In genomic region chr11:9530901-9531625, GRCh38 we compare ENCODE assay signal across 19 cellular contexts. TPM values are rescaled to one million over a fixed set of nuclear protein-coding genes. Genes with fewer than 3 reads are reported as not detected.
DNase-seq lines count a peak whose midpoint lies in the region; ATAC-seq and TF ChIP-seq lines count a peak whose summit lies in the region.
"Had no signal": no experiment of that assay in that cellular context is flagged by ENCODE, and none has a peak within 500 bp of the region (broad histone marks: within the 10 kb centered on the region; RNA-seq: fewer than 3 reads in every experiment).

No MANE protein-coding gene starts in this region.

- H2BK15ac ChIP-seq in neuronal stem cell (ENCODE audit: low read length): peak overlapping the region; percentile 91

- H3K9me3 Mint-ChIP-seq in Caco-2 (ENCODE audit: unreplicated experiment): no peaks in the 10 kb centered on the region
- H3K9me3 Mint-ChIP-seq: T-helper 1 cell treated with Interleukin-12 subunit alpha and Interleukin-12 subunit beta and Interleukin-4 antibody, amounts not matched to agents 30 μg/mL and 1 μg/mL, for 36 hours had no signal

- no peaks in the 10 kb centered on the region for H3K79me2 ChIP-seq in hepatocyte

- no peak overlapping the region for H2AFZ ChIP-seq in hepatocyte
- no peak overlapping the region for H2AFZ ChIP-seq in neuronal stem cell (ENCODE audit: low read length)

- H3K4me3 ChIP-seq in Caco-2 (ENCODE audit: low read depth, low read length) (no peak overlapping the region), Panc1 (ENCODE audit: low read depth in 2 of 2, low read length in 2 of 2) (no peak overlapping the region), hepatocyte (no peak overlapping the region), neuronal stem cell (ENCODE audit: low read length in 2 of 2) (no peak overlapping the region), tibial nerve (no peak overlapping the region)
- H3K4me3 ChIP-seq: ascending aorta had no signal

- peak overlapping the region; percentile 3 for H3K9ac ChIP-seq in neuronal stem cell (ENCODE audit: low read depth, low read length, poor library complexity)

- H4K91ac ChIP-seq in neuronal stem cell (ENCODE audit: low read depth, low read length, poor library complexity): no peak overlapping the region

- no peak overlapping the region for H2BK120ac ChIP-seq in neuronal stem cell (ENCODE audit: low read depth, low read length)

- H2BK5ac ChIP-seq in neuronal stem cell (ENCODE audit: low read length): no peak overlapping the region

- H2AK5ac ChIP-seq in neuronal stem cell (ENCODE audit: low read depth, low read length): peak overlapping the region; percentile 6

- H3K9me3 ChIP-seq in Caco-2 (no peaks in the 10 kb centered on the region), Panc1 (ENCODE audit: control insufficient read depth, insufficient read depth, low read depth, low read length) (no peaks in the 10 kb centered on the region), hepatocyte (ENCODE audit: low read depth) (no peaks in the 10 kb centered on the region), neuronal stem cell (replicated peaks in 1 of 2; ENCODE audit: control insufficient read depth in 2 of 2, insufficient read depth in 1 of 2, low read depth in 1 of 2, low read length in 2 of 2) (no peaks in the 10 kb centered on the region), tibial nerve (no peaks in the 10 kb centered on the region)
- H3K9me3 ChIP-seq: ascending aorta had no signal

- no peaks in the 10 kb centered on the region for H3K27me3 Mint-ChIP-seq in Caco-2 (ENCODE audit: insufficient read depth, unreplicated experiment)
- H3K27me3 Mint-ChIP-seq: activated CD8-positive, alpha-beta memory T cell treated with anti-CD3 and anti-CD28 coated beads, Interleukin-2, amount 10 ng/mL, durations not matched to agents 7 days and 5 days had no signal

- H3K27ac ChIP-seq in Panc1 (ENCODE audit: low read length): no peak overlapping the region
- peak overlapping the region; percentile 86 for H3K27ac ChIP-seq in hepatocyte
- no peak overlapping the region for H3K27ac ChIP-seq in neuronal stem cell (replicated peaks; ENCODE audit: low read length)
- no peak overlapping the region for H3K27ac ChIP-seq in tibial nerve
- H3K27ac ChIP-seq: ascending aorta had no signal

- H3K4me1 ChIP-seq in Caco-2 (peaks cover 64% of the 10 kb centered on the region), Panc1 (ENCODE audit: control insufficient read depth, insufficient read depth, low read length) (peaks cover 49% of the 10 kb centered on the region), hepatocyte (ENCODE audit: insufficient read depth) (peaks cover 44% of the 10 kb centered on the region), neuronal stem cell (ENCODE audit: control insufficient read depth in 2 of 2, insufficient read depth in 1 of 2, low read depth in 1 of 2, low read length in 2 of 2) (peaks cover 14 to 20% of the 10 kb centered on the region in 2 donors), tibial nerve (peaks cover 0 to 38% (median 14%) of the 10 kb centered on the region in 4 donors)

- no peak overlapping the region for H3K4me3 Mint-ChIP-seq in Caco-2 (ENCODE audit: unreplicated experiment)
- H3K4me3 Mint-ChIP-seq: activated CD8-positive, alpha-beta memory T cell treated with anti-CD3 and anti-CD28 coated beads, Interleukin-2, amount 10 ng/mL, durations not matched to agents 7 days and 5 days; T-helper 1 cell treated with Interleukin-12 subunit alpha and Interleukin-12 subunit beta and Interleukin-4 antibody, amounts not matched to agents 30 μg/mL and 1 μg/mL, for 36 hours had no signal

- ATAC-seq in Panc1: peak; percentile 32
- ATAC-seq in GM21381 (IDR thresholded peaks at IDR 0.05; ENCODE audit: unreplicated experiment): no peak
- ATAC-seq: activated CD8-positive, alpha-beta memory T cell treated with anti-CD3 and anti-CD28 coated beads, Interleukin-2, amount 10 ng/mL, durations not matched to agents 7 days and 5 days; stimulated activated naive CD8-positive, alpha-beta T cell treated with anti-CD3 and anti-CD28 coated beads, Interleukin-15, Interleukin-2, amounts not matched to agents 100 U/mL and 50 U/mL, for 24 hours had no signal

- H3K27ac Mint-ChIP-seq in Caco-2 (ENCODE audit: unreplicated experiment): peak overlapping the region; percentile 69
- H3K27ac Mint-ChIP-seq: activated CD8-positive, alpha-beta memory T cell treated with anti-CD3 and anti-CD28 coated beads, Interleukin-2, amount 10 ng/mL, durations not matched to agents 7 days and 5 days; T-helper 1 cell treated with Interleukin-12 subunit alpha and Interleukin-12 subunit beta and Interleukin-4 antibody, amounts not matched to agents 30 μg/mL and 1 μg/mL, for 36 hours had no signal

- H3K18ac ChIP-seq in neuronal stem cell (ENCODE audit: low read length): peak overlapping the region; percentile 90

- no peak overlapping the region for H3K14ac ChIP-seq in neuronal stem cell (ENCODE audit: low read length)

- H3K27me3 ChIP-seq in Caco-2 (replicated peaks; ENCODE audit: control insufficient read depth, insufficient read depth, low read length) (no peaks in the 10 kb centered on the region), Panc1 (ENCODE audit: control insufficient read depth, insufficient read depth, low read length) (no peaks in the 10 kb centered on the region), hepatocyte (no peaks in the 10 kb centered on the region), neuronal stem cell (ENCODE audit: control insufficient read depth in 3 of 3, insufficient read depth in 3 of 3, low read depth in 1 of 3, low read length in 3 of 3) (no peaks in the 10 kb centered on the region), tibial nerve (no peaks in the 10 kb centered on the region)
- H3K27me3 ChIP-seq: ascending aorta had no signal

- POLR2A ChIA-PET in Caco-2 (lab: Charles Lee) (interaction anchor here (0.6 kb wide), 2 partner anchors 41 to 42 kb away, joined by 3 to 6 read pairs; partner anchors contain the start of gene WEE1), Panc1 (lab: Charles Lee) (interaction anchor here (0.6 kb wide), 2 partner anchors 35 to 43 kb away, joined by 4 to 20 read pairs; no protein-coding TSS in a partner anchor)

- peaks cover 6% of the 10 kb centered on the region for H3K36me3 Mint-ChIP-seq in Caco-2 (ENCODE audit: insufficient read depth, unreplicated experiment)

- peak overlapping the region; percentile 78 for H3K23ac ChIP-seq in neuronal stem cell (ENCODE audit: low read depth, low read length, poor library complexity)

- intact Hi-C loops in Caco-2 (cut with micrococcal nuclease; ENCODE audit: unreplicated experiment): loop anchor here (1.0 kb wide), 3 partner anchors 21 to 42 kb away; partner anchors contain the start of gene WEE1
- intact Hi-C loops in Panc1 (cut with micrococcal nuclease; ENCODE audit: unreplicated experiment): no loop called here

- no peaks in the 10 kb centered on the region for H3K9me2 ChIP-seq in hepatocyte (replicated peaks; ENCODE audit: insufficient read depth)

- no peaks in the 10 kb centered on the region for H4K20me1 ChIP-seq in hepatocyte (ENCODE audit: insufficient read depth, poor library complexity, severe bottlenecking)

- H3K36me3 ChIP-seq in Caco-2 (ENCODE audit: control insufficient read depth, insufficient read depth, low read length): peaks cover 1% of the 10 kb centered on the region; the same call in 1 of the 2 replicates
- no peaks in the 10 kb centered on the region; the same call in 1 of the 2 replicates for H3K36me3 ChIP-seq in Panc1 (ENCODE audit: control insufficient read depth, insufficient read depth, low read length)
- H3K36me3 ChIP-seq in hepatocyte (replicated peaks; ENCODE audit: insufficient read depth, low read depth): no peaks in the 10 kb centered on the region
- peaks cover 5 to 21% of the 10 kb centered on the region in 2 donors for H3K36me3 ChIP-seq in neuronal stem cell (replicated peaks in 1 of 2; ENCODE audit: control insufficient read depth in 2 of 2, insufficient read depth in 2 of 2, low read length in 2 of 2)
- peaks cover 0 to under 1% (median 0%) of the 10 kb centered on the region in 3 donors for H3K36me3 ChIP-seq in tibial nerve
- H3K36me3 ChIP-seq: ascending aorta had no signal

- H3K4me2 ChIP-seq in hepatocyte (no peak overlapping the region), neuronal stem cell (ENCODE audit: insufficient read depth, low read length, poor library complexity, severe bottlenecking) (no peak overlapping the region)

- no peak for TF ChIP-seq POLR2A in tibial nerve (IDR thresholded peaks at IDR 0.05)

- H3K4ac ChIP-seq in neuronal stem cell (ENCODE audit: low read length): no peak overlapping the region

- in situ Hi-C loops in Panc1 (cut with HindIII; ENCODE audit: low pct_unique_long_range_greater_than_20kb, low sequenced_read_pairs): no loop called here

- BruUV-seq in Caco-2 (replicated peaks; lab: Mats Ljungman, UMichigan) (no TSS peak), Panc1 (replicated peaks; lab: Mats Ljungman, UMichigan) (no TSS peak)

- no peak overlapping the region for H4K8ac ChIP-seq in neuronal stem cell (ENCODE audit: low read depth, low read length)

- H2BK12ac ChIP-seq in neuronal stem cell (ENCODE audit: low read length): no peak overlapping the region

- WGBS in hepatocyte (ENCODE audit: low lambda C conversion rate, missing lambda C conversion rate): 88% methylated on average over 8 of the region's 8 CpGs
- WGBS in neuronal stem cell (ENCODE audit: extremely low coverage in 2 of 2, insufficient read length in 2 of 2, insufficient replicate concordance in 1 of 2), 2 donors: no CpG with 5 or more reads among the region's 8 CpGs
- WGBS in tibial nerve, 2 donors: 94 to 99% methylated on average over 8 of the region's 8 CpGs

- TF ChIP-seq CTCF in Caco-2 (IDR thresholded peaks at IDR 0.05; ENCODE audit: insufficient read depth in 1 of 2, low read depth in 1 of 2, low read length in 1 of 2, severe bottlenecking in 1 of 2, unreplicated experiment in 1 of 2) (no peak), Panc1 (IDR thresholded peaks at IDR 0.05) (no peak), hepatocyte (IDR thresholded peaks at IDR 0.05; ENCODE audit: poor library complexity) (no peak), tibial nerve (IDR thresholded peaks at IDR 0.05) (no peak)

- TF ChIP-seq EP300 in tibial nerve (IDR thresholded peaks at IDR 0.05): no peak

- H3K4me1 Mint-ChIP-seq in Caco-2 (ENCODE audit: low read depth, unreplicated experiment): peaks cover 37% of the 10 kb centered on the region

- peaks cover 3% of the 10 kb centered on the region for H3K79me1 ChIP-seq in neuronal stem cell (ENCODE audit: low read depth, low read length)

- CTCF ChIA-PET in Caco-2 (lab: Charles Lee) (interaction anchor here (0.5 to 1.5 kb wide), 3 partner anchors 25 to 217 kb away, joined by 3 to 4 read pairs (median 4); no protein-coding TSS in a partner anchor), Panc1 (lab: Charles Lee) (interaction anchor here (0.6 kb wide), 1 partner anchor 300 kb away, joined by 4 read pairs; no protein-coding TSS in a partner anchor)

- DNase-seq in Caco-2: no peak
- DNase-seq in Panc1 (ENCODE audit: low read depth, low spot score): no peak
- DNase-seq in hepatocyte (ENCODE audit: low spot score): no peak
- DNase-seq in neuronal stem cell (ENCODE audit: low spot score): no peak
- DNase-seq in tibial nerve (ENCODE audit: low spot score in 2 of 2): no peak
- no peak for DNase-seq in OCI-M1 (lab: John Stamatoyannopoulos, UW)
- DNase-seq in RPMI8226: no peak
- DNase-seq: activated CD4-positive, CD25-positive, alpha-beta regulatory T cell treated with anti-CD3 and anti-CD28 coated beads, Interleukin-2, amount 50 U/mL, for 72 hours; activated CD8-positive, alpha-beta memory T cell treated with anti-CD3 and anti-CD28 coated beads, Interleukin-2, amount 10 ng/mL, durations not matched to agents 7 days and 5 days; activated gamma-delta T cell; cortex of kidney; GDM1; NCI-H1436; NCI-H226; SHP77 treated with DMSO at 0.1 percent for 48 hours; stimulated activated naive CD8-positive, alpha-beta T cell treated with anti-CD3 and anti-CD28 coated beads, Interleukin-15, Interleukin-2, amounts not matched to agents 100 U/mL and 50 U/mL, for 24 hours had no signal

RNA-seq across cellular contexts. Expression of gene WEE1, which starts 42.4 kb away (rescaled TPM):
- total RNA-seq in Caco-2 (2022) (108 and 116 TPM in 2 replicates), Panc1 (2021; ENCODE audit: unreplicated experiment) (67.9 TPM), hepatocyte (91.0 and 101 TPM in 2 replicates), tibial nerve (10 to 100 TPM; 19.2 to 32.4 (median 22.2) TPM)
- polyA plus RNA-seq in Panc1 (2012; ENCODE audit: insufficient read length): 25.1 TPM
- 71.3 and 79.2 TPM in 2 replicates for polyA plus RNA-seq in hepatocyte
- 47.6 TPM for polyA plus RNA-seq in neuronal stem cell (2013, experiment 1 of 2)
- polyA plus RNA-seq in neuronal stem cell (2013, experiment 2 of 2): 47.9 TPM
